2 cellular contexts compared by ENCODE assay signal in the genomic region with DNA sequence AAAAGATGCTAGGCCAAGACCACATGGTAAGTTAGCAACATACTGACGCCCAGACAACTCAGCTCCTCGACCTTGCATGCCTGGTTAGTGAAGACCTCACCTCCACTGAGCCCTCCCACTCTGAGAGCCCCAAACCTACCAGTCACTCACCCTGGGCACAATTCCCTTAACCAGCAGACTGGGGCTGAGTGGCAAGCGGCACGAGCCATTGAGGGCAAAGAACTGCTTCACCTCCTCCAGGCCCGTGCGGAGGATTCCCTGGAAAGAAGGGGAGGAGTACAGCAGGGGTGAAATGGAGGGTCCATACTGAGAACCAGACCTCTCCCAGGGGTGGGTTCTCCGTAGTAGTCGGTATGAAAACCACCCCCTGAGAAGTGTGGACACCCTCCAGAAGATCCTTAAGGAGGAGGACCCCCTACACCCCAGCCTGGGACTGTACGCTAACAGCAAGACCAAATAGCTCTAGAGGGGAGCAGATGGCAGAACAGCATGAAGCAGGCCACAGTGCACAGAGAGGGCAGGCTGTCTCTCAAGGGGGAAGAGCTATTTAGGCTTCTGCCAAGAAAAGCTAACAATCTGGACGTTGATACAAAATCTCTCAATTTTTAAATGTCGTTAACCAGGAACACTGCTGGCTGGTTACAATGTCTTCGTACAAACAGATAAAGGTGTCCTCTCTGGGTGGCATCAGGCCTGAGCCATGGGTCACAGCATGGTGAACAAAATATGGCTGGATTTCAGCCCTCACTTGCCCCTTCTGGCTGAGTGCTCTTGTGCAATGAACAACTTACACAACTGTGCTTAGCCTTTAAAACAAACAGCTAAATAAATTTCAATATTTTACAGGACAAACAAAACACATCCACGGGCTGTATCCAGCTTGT.
TF ChIP-seq lines count a peak whose summit lies in the region.

No MANE protein-coding gene starts in this region.

TF ChIP-seq in liver, 16 proteins besides CTCF, POLR2A, EP300 and RAD21:
- TF ChIP-seq HNF4G (IDR thresholded peaks at IDR 0.05): no peak
- TF ChIP-seq, protein P1, sequence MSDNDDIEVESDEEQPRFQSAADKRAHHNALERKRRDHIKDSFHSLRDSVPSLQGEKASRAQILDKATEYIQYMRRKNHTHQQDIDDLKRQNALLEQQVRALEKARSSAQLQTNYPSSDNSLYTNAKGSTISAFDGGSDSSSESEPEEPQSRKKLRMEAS (IDR thresholded peaks at IDR 0.05): no peak
- TF ChIP-seq, protein P2, sequence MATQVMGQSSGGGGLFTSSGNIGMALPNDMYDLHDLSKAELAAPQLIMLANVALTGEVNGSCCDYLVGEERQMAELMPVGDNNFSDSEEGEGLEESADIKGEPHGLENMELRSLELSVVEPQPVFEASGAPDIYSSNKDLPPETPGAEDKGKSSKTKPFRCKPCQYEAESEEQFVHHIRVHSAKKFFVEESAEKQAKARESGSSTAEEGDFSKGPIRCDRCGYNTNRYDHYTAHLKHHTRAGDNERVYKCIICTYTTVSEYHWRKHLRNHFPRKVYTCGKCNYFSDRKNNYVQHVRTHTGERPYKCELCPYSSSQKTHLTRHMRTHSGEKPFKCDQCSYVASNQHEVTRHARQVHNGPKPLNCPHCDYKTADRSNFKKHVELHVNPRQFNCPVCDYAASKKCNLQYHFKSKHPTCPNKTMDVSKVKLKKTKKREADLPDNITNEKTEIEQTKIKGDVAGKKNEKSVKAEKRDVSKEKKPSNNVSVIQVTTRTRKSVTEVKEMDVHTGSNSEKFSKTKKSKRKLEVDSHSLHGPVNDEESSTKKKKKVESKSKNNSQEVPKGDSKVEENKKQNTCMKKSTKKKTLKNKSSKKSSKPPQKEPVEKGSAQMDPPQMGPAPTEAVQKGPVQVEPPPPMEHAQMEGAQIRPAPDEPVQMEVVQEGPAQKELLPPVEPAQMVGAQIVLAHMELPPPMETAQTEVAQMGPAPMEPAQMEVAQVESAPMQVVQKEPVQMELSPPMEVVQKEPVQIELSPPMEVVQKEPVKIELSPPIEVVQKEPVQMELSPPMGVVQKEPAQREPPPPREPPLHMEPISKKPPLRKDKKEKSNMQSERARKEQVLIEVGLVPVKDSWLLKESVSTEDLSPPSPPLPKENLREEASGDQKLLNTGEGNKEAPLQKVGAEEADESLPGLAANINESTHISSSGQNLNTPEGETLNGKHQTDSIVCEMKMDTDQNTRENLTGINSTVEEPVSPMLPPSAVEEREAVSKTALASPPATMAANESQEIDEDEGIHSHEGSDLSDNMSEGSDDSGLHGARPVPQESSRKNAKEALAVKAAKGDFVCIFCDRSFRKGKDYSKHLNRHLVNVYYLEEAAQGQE (IDR thresholded peaks at IDR 0.05): no peak
- TF ChIP-seq HNF4A (conservative IDR thresholded peaks at IDR 0.05): peak; percentile 57 to 58
- peak; percentile 74 to 81 for TF ChIP-seq RXRA (IDR thresholded peaks at IDR 0.05)
- peak; percentile 66 for TF ChIP-seq SP1 (IDR thresholded peaks at IDR 0.05)
- TF ChIP-seq YY1 (IDR thresholded peaks at IDR 0.05): peak; percentile 78
- no peak for TF ChIP-seq FOXA2 (IDR thresholded peaks at IDR 0.05)

TF ChIP-seq in HepG2, 621 proteins besides CTCF, POLR2A, EP300 and RAD21:
- TF ChIP-seq SRF (IDR thresholded peaks at IDR 0.05; ENCODE audit: low read depth, low read length): no peak
- no peak for TF ChIP-seq ZNF550 (CRISPR knock-in tag; IDR thresholded peaks at IDR 0.05; ENCODE audit: borderline replicate concordance)
- no peak for TF ChIP-seq SIN3B (IDR thresholded peaks at IDR 0.05; ENCODE audit: low read length)
- TF ChIP-seq, protein P3, sequence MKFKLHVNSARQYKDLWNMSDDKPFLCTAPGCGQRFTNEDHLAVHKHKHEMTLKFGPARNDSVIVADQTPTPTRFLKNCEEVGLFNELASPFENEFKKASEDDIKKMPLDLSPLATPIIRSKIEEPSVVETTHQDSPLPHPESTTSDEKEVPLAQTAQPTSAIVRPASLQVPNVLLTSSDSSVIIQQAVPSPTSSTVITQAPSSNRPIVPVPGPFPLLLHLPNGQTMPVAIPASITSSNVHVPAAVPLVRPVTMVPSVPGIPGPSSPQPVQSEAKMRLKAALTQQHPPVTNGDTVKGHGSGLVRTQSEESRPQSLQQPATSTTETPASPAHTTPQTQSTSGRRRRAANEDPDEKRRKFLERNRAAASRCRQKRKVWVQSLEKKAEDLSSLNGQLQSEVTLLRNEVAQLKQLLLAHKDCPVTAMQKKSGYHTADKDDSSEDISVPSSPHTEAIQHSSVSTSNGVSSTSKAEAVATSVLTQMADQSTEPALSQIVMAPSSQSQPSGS (CRISPR knock-in tag; IDR thresholded peaks at IDR 0.05): no peak
- no peak for TF ChIP-seq ZZZ3 (CRISPR knock-in tag; IDR thresholded peaks at IDR 0.05; ENCODE audit: borderline replicate concordance)
- TF ChIP-seq POLR2G (IDR thresholded peaks at IDR 0.05; ENCODE audit: low read depth, low read length): no peak
- TF ChIP-seq MTA3 (CRISPR knock-in tag; IDR thresholded peaks at IDR 0.05): no peak
- TF ChIP-seq, protein P4, sequence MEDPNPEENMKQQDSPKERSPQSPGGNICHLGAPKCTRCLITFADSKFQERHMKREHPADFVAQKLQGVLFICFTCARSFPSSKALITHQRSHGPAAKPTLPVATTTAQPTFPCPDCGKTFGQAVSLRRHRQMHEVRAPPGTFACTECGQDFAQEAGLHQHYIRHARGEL (CRISPR knock-in tag; IDR thresholded peaks at IDR 0.05): no peak
- TF ChIP-seq ZNF552 (CRISPR knock-in tag; IDR thresholded peaks at IDR 0.05; ENCODE audit: borderline replicate concordance): no peak
- TF ChIP-seq, protein P5, sequence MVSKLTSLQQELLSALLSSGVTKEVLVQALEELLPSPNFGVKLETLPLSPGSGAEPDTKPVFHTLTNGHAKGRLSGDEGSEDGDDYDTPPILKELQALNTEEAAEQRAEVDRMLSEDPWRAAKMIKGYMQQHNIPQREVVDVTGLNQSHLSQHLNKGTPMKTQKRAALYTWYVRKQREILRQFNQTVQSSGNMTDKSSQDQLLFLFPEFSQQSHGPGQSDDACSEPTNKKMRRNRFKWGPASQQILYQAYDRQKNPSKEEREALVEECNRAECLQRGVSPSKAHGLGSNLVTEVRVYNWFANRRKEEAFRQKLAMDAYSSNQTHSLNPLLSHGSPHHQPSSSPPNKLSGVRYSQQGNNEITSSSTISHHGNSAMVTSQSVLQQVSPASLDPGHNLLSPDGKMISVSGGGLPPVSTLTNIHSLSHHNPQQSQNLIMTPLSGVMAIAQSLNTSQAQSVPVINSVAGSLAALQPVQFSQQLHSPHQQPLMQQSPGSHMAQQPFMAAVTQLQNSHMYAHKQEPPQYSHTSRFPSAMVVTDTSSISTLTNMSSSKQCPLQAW (CRISPR knock-in tag; IDR thresholded peaks at IDR 0.05): no peak
- no peak for TF ChIP-seq KAT8 (CRISPR knock-in tag; IDR thresholded peaks at IDR 0.05)
- TF ChIP-seq TAF15 (IDR thresholded peaks at IDR 0.05; ENCODE audit: low read depth, low read length, poor library complexity, severe bottlenecking): no peak
- no peak for TF ChIP-seq ZNF839 (CRISPR knock-in tag; IDR thresholded peaks at IDR 0.05; ENCODE audit: borderline replicate concordance)
- TF ChIP-seq, protein P6, sequence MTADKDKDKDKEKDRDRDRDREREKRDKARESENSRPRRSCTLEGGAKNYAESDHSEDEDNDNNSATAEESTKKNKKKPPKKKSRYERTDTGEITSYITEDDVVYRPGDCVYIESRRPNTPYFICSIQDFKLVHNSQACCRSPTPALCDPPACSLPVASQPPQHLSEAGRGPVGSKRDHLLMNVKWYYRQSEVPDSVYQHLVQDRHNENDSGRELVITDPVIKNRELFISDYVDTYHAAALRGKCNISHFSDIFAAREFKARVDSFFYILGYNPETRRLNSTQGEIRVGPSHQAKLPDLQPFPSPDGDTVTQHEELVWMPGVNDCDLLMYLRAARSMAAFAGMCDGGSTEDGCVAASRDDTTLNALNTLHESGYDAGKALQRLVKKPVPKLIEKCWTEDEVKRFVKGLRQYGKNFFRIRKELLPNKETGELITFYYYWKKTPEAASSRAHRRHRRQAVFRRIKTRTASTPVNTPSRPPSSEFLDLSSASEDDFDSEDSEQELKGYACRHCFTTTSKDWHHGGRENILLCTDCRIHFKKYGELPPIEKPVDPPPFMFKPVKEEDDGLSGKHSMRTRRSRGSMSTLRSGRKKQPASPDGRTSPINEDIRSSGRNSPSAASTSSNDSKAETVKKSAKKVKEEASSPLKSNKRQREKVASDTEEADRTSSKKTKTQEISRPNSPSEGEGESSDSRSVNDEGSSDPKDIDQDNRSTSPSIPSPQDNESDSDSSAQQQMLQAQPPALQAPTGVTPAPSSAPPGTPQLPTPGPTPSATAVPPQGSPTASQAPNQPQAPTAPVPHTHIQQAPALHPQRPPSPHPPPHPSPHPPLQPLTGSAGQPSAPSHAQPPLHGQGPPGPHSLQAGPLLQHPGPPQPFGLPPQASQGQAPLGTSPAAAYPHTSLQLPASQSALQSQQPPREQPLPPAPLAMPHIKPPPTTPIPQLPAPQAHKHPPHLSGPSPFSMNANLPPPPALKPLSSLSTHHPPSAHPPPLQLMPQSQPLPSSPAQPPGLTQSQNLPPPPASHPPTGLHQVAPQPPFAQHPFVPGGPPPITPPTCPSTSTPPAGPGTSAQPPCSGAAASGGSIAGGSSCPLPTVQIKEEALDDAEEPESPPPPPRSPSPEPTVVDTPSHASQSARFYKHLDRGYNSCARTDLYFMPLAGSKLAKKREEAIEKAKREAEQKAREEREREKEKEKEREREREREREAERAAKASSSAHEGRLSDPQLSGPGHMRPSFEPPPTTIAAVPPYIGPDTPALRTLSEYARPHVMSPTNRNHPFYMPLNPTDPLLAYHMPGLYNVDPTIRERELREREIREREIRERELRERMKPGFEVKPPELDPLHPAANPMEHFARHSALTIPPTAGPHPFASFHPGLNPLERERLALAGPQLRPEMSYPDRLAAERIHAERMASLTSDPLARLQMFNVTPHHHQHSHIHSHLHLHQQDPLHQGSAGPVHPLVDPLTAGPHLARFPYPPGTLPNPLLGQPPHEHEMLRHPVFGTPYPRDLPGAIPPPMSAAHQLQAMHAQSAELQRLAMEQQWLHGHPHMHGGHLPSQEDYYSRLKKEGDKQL (CRISPR knock-in tag; IDR thresholded peaks at IDR 0.05; ENCODE audit: low read depth): no peak
- TF ChIP-seq SRY (CRISPR knock-in tag; IDR thresholded peaks at IDR 0.05): no peak
